In the genomic region with DNA sequence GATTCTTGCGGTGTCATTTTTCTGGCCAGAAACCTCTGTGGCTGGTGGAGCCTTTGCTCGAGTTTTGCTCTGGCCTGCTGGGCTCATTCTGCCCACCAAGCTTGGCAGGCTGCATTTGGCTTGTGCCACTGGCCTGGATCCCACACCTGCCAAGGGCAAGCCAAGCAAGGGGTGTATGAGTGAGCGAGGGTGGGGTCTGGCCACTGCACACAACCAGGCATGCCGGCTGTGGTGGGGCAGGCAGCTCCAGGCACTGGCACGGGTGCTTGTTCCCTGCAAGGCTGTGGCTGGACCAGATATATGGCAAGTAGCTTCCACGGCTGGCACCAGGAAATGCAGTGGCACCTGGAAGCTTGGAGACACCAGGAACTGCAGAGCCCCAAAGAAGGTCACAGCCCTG, we compare ENCODE assay signal across 23 cellular contexts.
"Had no signal": no experiment of that assay in that cellular context is flagged by ENCODE, and none has a peak within 500 bp of the region (broad histone marks: within the 10 kb centered on the region; RNA-seq: fewer than 3 reads in every experiment).

No MANE protein-coding gene starts in this region.

- H3K27me3 Mint-ChIP-seq: effector memory CD8-positive, alpha-beta T cell had no signal

- H3K4me1 ChIP-seq: breast epithelium, gastroesophageal sphincter, sigmoid colon had no signal

- H3K4me3 ChIP-seq: breast epithelium, coronary artery, gastroesophageal sphincter, hepatocyte, pancreas, prostate gland, sigmoid colon, smooth muscle cell, tibial nerve had no signal

- H3K27ac ChIP-seq: coronary artery, gastroesophageal sphincter, hepatocyte, pancreas, prostate gland, sigmoid colon, tibial nerve had no signal

- H3K36me3 ChIP-seq: breast epithelium, gastroesophageal sphincter, pancreas, prostate gland, sigmoid colon, tibial nerve had no signal

- H3K4me3 Mint-ChIP-seq: activated naive CD4-positive, alpha-beta T cell treated with anti-CD3 and anti-CD28 coated beads, Interleukin-2, amount 50 U/mL, for 24 hours; activated naive CD8-positive, alpha-beta T cell treated with anti-CD3 and anti-CD28 coated beads, Interleukin-2, amount 50 U/mL, for 24 hours; activated T-cell treated with anti-CD3 and anti-CD28 coated beads, Interleukin-2, amount 50 U/mL, for 24 hours; central memory CD8-positive, alpha-beta T cell; effector memory CD8-positive, alpha-beta T cell; nephron progenitor cell had no signal

- H2AFZ ChIP-seq: hepatocyte had no signal

- H3K9me3 ChIP-seq: breast epithelium, gastroesophageal sphincter, pancreas, prostate gland, sigmoid colon, tibial nerve had no signal

- H3K4me2 ChIP-seq: hepatocyte, smooth muscle cell had no signal

- ATAC-seq: activated naive CD8-positive, alpha-beta T cell treated with anti-CD3 and anti-CD28 coated beads, Interleukin-2, amount 50 U/mL, for 24 hours; effector memory CD8-positive, alpha-beta T cell; pancreas had no signal

- H3K27ac Mint-ChIP-seq: activated naive CD8-positive, alpha-beta T cell treated with anti-CD3 and anti-CD28 coated beads, Interleukin-2, amount 50 U/mL, for 24 hours; activated T-cell treated with anti-CD3 and anti-CD28 coated beads, Interleukin-2, amount 50 U/mL, for 24 hours; activated T-helper 2 cell treated with anti-CD3 and anti-CD28 coated beads, Interferon-gamma antibody, Interleukin-2, Interleukin-4, amounts not matched to agents 10 μg/mL and 5 μg/mL and 100 μg/mL, durations not matched to agents 14 hours and 24 hours and 36 hours; nephron progenitor cell had no signal

- DNase-seq: activated CD4-positive, alpha-beta T cell treated with anti-CD3 and anti-CD28 coated beads for 4 hours; activated CD4-positive, alpha-beta T cell treated with anti-CD3 and anti-CD28 coated beads, Interleukin-2, amount 50 U/mL, for 48 hours; activated CD4-positive, CD25-positive, alpha-beta regulatory T cell; activated CD8-positive, alpha-beta memory T cell treated with anti-CD3 and anti-CD28 coated beads, Interleukin-2, amount 50 U/mL, for 4 hours; activated naive CD8-positive, alpha-beta T cell treated with anti-CD3 and anti-CD28 coated beads, Interleukin-2, amount 50 U/mL, for 24 hours; activated T-cell treated with anti-CD3 and anti-CD28 coated beads, Interleukin-2, amount 50 U/mL, for 24 hours; effector memory CD8-positive, alpha-beta T cell; erythroblast; mesendoderm; nephron progenitor cell; retina; sigmoid colon had no signal

- H3K27me3 ChIP-seq: breast epithelium, gastroesophageal sphincter, hepatocyte, pancreas, sigmoid colon, tibial nerve had no signal

- H3K9me3 Mint-ChIP-seq: activated naive CD4-positive, alpha-beta T cell treated with anti-CD3 and anti-CD28 coated beads, Interleukin-2, amount 50 U/mL, for 24 hours; activated T-cell treated with anti-CD3 and anti-CD28 coated beads, Interleukin-2, amount 50 U/mL, for 24 hours; central memory CD8-positive, alpha-beta T cell; effector memory CD8-positive, alpha-beta T cell had no signal
